20 cellular contexts compared by ENCODE assay signal in genomic region chr1:20172033-20172588, GRCh38. TPM values are rescaled to one million over a fixed set of nuclear protein-coding genes. Genes with fewer than 3 reads are reported as not detected.
"Had no signal": no experiment of that assay in that cellular context is flagged by ENCODE, and none has a peak within 500 bp of the region (broad histone marks: within the 10 kb centered on the region; RNA-seq: fewer than 3 reads in every experiment).

No MANE protein-coding gene starts in this region.

- H3K27me3 Mint-ChIP-seq: T-cell had no signal

- H3K4me3 ChIP-seq: sigmoid colon had no signal

- H3K4me1 Mint-ChIP-seq: endodermal cell, immature natural killer cell had no signal

- H3K9me3 Mint-ChIP-seq: activated T-helper 2 cell treated with anti-CD3 and anti-CD28 coated beads, Interferon-gamma antibody, Interleukin-2, Interleukin-4, amounts not matched to agents 10 μg/mL and 5 μg/mL and 100 μg/mL, durations not matched to agents 14 hours and 24 hours and 36 hours; brain; endodermal cell; nephron; T-cell had no signal

- H3K9me3 ChIP-seq: sigmoid colon had no signal

- H3K4me3 Mint-ChIP-seq: brain, endodermal cell, immature natural killer cell, nephron, T-cell had no signal

- DNase-seq: activated T-cell treated with anti-CD3 and anti-CD28 coated beads for 4 hours, amniotic stem cell, cerebellar nuclear complex, endodermal cell, glutamatergic neuron, immature natural killer cell, left cardiac atrium, mesenchymal stem cell, occipital lobe, sigmoid colon, T1000 had no signal

- H3K36me3 Mint-ChIP-seq: brain, immature natural killer cell, T-cell had no signal

- H3K27me3 ChIP-seq: sigmoid colon had no signal

- H3K27ac Mint-ChIP-seq: activated T-helper 2 cell treated with anti-CD3 and anti-CD28 coated beads, Interferon-gamma antibody, Interleukin-2, Interleukin-4, amounts not matched to agents 10 μg/mL and 5 μg/mL and 100 μg/mL, durations not matched to agents 14 hours and 24 hours and 36 hours; brain; endodermal cell; immature natural killer cell; nephron had no signal

- H3K27ac ChIP-seq: sigmoid colon had no signal

- ATAC-seq: left cardiac atrium had no signal

RNA-seq across cellular contexts. Expression of gene UBXN10, which starts 13.8 kb away (rescaled TPM):
- total RNA-seq: fibroblast of villous mesenchyme, pulmonary artery endothelial cell had no signal

RNA-seq across cellular contexts. Expression of gene PLA2G2C, which starts 14.2 kb away (rescaled TPM):
- total RNA-seq: dermis microvascular lymphatic vessel endothelial cell, endodermal cell, fibroblast of villous mesenchyme, left cardiac atrium, occipital lobe, pulmonary artery endothelial cell, temporal lobe, ureter had no signal

RNA-seq across cellular contexts. Expression of gene PLA2G2F, which starts 33.0 kb away (rescaled TPM):
- total RNA-seq: activated T-helper 2 cell treated with anti-CD3 and anti-CD28 coated beads, Interferon-gamma antibody, Interleukin-2, Interleukin-4, amounts not matched to agents 10 μg/mL and 5 μg/mL and 100 μg/mL, durations not matched to agents 14 hours and 24 hours and 36 hours; dermis microvascular lymphatic vessel endothelial cell; endodermal cell; fibroblast of villous mesenchyme; left cardiac atrium; occipital lobe; pulmonary artery endothelial cell; sigmoid colon; T-cell; temporal lobe had no signal

RNA-seq across cellular contexts. Expression of gene PLA2G2D, which starts 52.8 kb away (rescaled TPM):
- total RNA-seq: dermis microvascular lymphatic vessel endothelial cell, endodermal cell, fibroblast of villous mesenchyme, left cardiac atrium, occipital lobe, pulmonary artery endothelial cell, T-cell, temporal lobe, ureter had no signal
